Comparison of ENCODE assay signal across 17 cellular contexts in the genomic region with DNA sequence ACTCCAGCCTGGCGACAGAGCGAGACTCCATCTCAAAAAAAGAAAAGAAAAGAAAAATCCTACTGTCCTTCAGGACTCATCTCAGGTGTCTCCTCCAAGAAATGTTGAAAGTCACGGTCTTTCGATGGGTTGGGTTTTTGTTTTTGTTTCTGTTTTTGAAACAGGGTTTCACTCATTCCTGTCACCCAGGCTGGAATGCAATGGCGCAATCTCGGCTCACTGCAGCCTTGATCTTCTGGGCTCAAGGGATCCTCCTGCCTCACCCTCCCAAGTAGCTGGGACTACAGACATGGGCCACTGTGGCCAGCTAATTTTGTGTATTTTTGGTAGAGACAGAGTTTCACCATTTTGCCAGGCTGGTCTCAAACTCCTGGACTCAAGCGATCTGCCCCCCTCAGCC.
"Had no signal": no experiment of that assay in that cellular context is flagged by ENCODE, and none has a peak within 500 bp of the region (broad histone marks: within the 10 kb centered on the region; RNA-seq: fewer than 3 reads in every experiment).

No MANE protein-coding gene starts in this region.

- H3K4me3 Mint-ChIP-seq: natural killer cell; neural crest cell; stimulated activated naive B cell treated with anti-CD40 and anti-IgM and Interleukin-4, amounts not matched to agents 10 μg/mL and 1 μg/mL and 100 μg/mL, for 72 hours; stimulated activated naive CD8-positive, alpha-beta T cell treated with anti-CD3 and anti-CD28 coated beads, Interleukin-15, amount 100 ng/mL, for 72 hours had no signal

- H3K27me3 ChIP-seq: gastrocnemius medialis, upper lobe of right lung had no signal

- H3K4me3 ChIP-seq: coronary artery, gastrocnemius medialis, mucosa of descending colon, spleen, upper lobe of right lung had no signal

- H3K36me3 ChIP-seq: gastrocnemius medialis, spleen, upper lobe of right lung had no signal

- H3K27ac ChIP-seq: coronary artery, gastrocnemius medialis, spleen, upper lobe of right lung had no signal

- H3K27ac Mint-ChIP-seq: natural killer cell; stimulated activated naive B cell treated with anti-CD40 and anti-IgM and Interleukin-4, amounts not matched to agents 10 μg/mL and 1 μg/mL and 100 μg/mL, for 72 hours; stimulated activated naive CD8-positive, alpha-beta T cell treated with anti-CD3 and anti-CD28 coated beads, Interleukin-15, amount 100 ng/mL, for 72 hours had no signal

- DNase-seq: central memory CD4-positive, alpha-beta T cell; effector CD4-positive, alpha-beta T cell; gastrocnemius medialis; glutamatergic neuron; islet precursor cell; mucosa of descending colon; natural killer cell; posterior cingulate gyrus; spleen; stimulated activated CD4-positive, alpha-beta T cell treated with anti-CD3 and anti-CD28 coated beads, Interleukin-15, amount 100 ng/mL, for 24 hours; stimulated activated CD4-positive, alpha-beta T cell treated with anti-CD3 and anti-CD28 coated beads, Interleukin-1b, Interleukin-23, amount 100 ng/mL, for 48 hours; stimulated activated CD4-positive, alpha-beta T cell treated with anti-CD3 and anti-CD28 coated beads, Interleukin-4, amount 100 ng/mL, for 4 hours; stimulated activated naive B cell treated with anti-CD40 and anti-IgM and Interleukin-4, amounts not matched to agents 10 μg/mL and 1 μg/mL and 100 μg/mL, for 72 hours; stimulated activated naive CD8-positive, alpha-beta T cell treated with anti-CD3 and anti-CD28 coated beads, Interleukin-15, amount 100 ng/mL, for 72 hours; upper lobe of right lung had no signal

- H3K36me3 Mint-ChIP-seq: natural killer cell had no signal

- H3K9me3 Mint-ChIP-seq: natural killer cell; neural crest cell; stimulated activated naive B cell treated with anti-CD40 and anti-IgM and Interleukin-4, amounts not matched to agents 10 μg/mL and 1 μg/mL and 100 μg/mL, for 72 hours; stimulated activated naive CD8-positive, alpha-beta T cell treated with anti-CD3 and anti-CD28 coated beads, Interleukin-15, amount 100 ng/mL, for 72 hours had no signal

- H3K9me3 ChIP-seq: gastrocnemius medialis, mucosa of descending colon, spleen, upper lobe of right lung had no signal
